Comparison of ENCODE assay signal across 18 cellular contexts in the genomic region with DNA sequence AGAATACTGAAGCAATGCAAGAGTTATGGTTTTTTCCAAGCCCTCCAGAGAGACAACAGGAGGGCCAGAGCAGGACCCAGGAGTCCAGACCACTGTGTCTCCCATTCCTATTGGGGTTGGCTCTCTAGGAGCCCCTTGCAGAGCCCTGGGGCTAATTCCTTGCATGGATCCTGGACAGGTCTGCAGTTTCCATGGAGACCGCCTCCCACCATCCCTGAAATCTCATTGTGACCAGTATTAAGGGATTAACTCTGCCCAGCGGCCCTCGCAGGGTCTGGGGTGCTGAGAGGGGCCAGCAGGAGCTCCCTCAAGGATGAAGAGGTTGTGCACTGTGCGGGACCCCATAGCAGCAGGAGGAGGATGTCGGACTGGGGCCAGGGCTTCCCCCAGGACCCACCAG. TPM values are rescaled to one million over a fixed set of nuclear protein-coding genes. Genes with fewer than 3 reads are reported as not detected.
DNase-seq lines count a peak whose midpoint lies in the region; ATAC-seq, FAIRE-seq and TF ChIP-seq lines count a peak whose summit lies in the region.
"Had no signal": no experiment of that assay in that cellular context is flagged by ENCODE, and none has a peak within 500 bp of the region (broad histone marks: within the 10 kb centered on the region; RNA-seq: fewer than 3 reads in every experiment).

No MANE protein-coding gene starts in this region.

- peaks cover 13 to 21% of the 10 kb centered on the region in 2 experiments for H3K4me1 ChIP-seq in K562 (replicated peaks in 1 of 2; ENCODE audit: control insufficient read depth in 2 of 2, insufficient read depth in 2 of 2, low read length in 2 of 2)
- H3K4me1 ChIP-seq in liver (ENCODE audit: control insufficient read depth in 4 of 4, insufficient read depth in 4 of 4, low read length in 3 of 4) = peaks cover 17 to 74% (median 61%) of the 10 kb centered on the region in 4 donors
- H3K4me1 ChIP-seq in osteoblast (ENCODE audit: insufficient read depth, low read length) = peaks cover 3% of the 10 kb centered on the region
- H3K4me1 ChIP-seq: BE2C had no signal

- intact Hi-C loops in K562 (cut with micrococcal nuclease) = no loop called here
- intact Hi-C loops in activated CD4-positive, alpha-beta memory T cell treated with anti-CD3 and anti-CD28 coated beads for 36 hours (cut with micrococcal nuclease) = no loop called here

- no peak for TF ChIP-seq POLR2A in K562 (conservative IDR thresholded peaks at IDR 0.05)

- TF ChIP-seq EP300 in K562 (IDR thresholded peaks at IDR 0.05; ENCODE audit: low read length) = no peak

- no TSS peak for BruUV-seq in K562 (replicated peaks; lab: Mats Ljungman, UMichigan)

- no peak overlapping the region for H3K4me2 ChIP-seq in K562 (ENCODE audit: insufficient read depth, low read length)
- no peak overlapping the region for H3K4me2 ChIP-seq in osteoblast (ENCODE audit: insufficient read depth, low read length)

- TF ChIP-seq RAD21 in K562 (CRISPR knock-in tag; conservative IDR thresholded peaks at IDR 0.05 in 1 of 2, IDR thresholded peaks at IDR 0.05 in 1 of 2) = no peak
- no peak for TF ChIP-seq RAD21 in liver (IDR thresholded peaks at IDR 0.05)

- peaks cover 2 to 20% of the 10 kb centered on the region in 2 experiments; a peak in 2 of 5 replicates for H3K27me3 ChIP-seq in K562 (ENCODE audit: control insufficient read depth in 2 of 2, insufficient read depth in 2 of 2, low read length in 2 of 2)
- H3K27me3 ChIP-seq in liver (ENCODE audit: control insufficient read depth in 4 of 4, insufficient read depth in 4 of 4, low read length in 3 of 4) = no peaks in the 10 kb centered on the region
- peaks cover 18% of the 10 kb centered on the region for H3K27me3 ChIP-seq in osteoblast (ENCODE audit: insufficient read depth, low read length)

- H3K27ac Mint-ChIP-seq in activated CD4-positive, alpha-beta memory T cell treated with anti-CD3 and anti-CD28 coated beads for 36 hours = no peak overlapping the region
- H3K27ac Mint-ChIP-seq: CD4-positive, CD25-positive, alpha-beta regulatory T cell had no signal

- H3K79me2 ChIP-seq in K562 (ENCODE audit: control insufficient read depth, insufficient read depth, low read length) = no peaks in the 10 kb centered on the region
- H3K79me2 ChIP-seq in osteoblast (ENCODE audit: insufficient read depth, low read length) = no peaks in the 10 kb centered on the region

- no peak for TF ChIP-seq CTCF in K562 (IDR thresholded peaks at IDR 0.05 in 2 of 3, conservative IDR thresholded peaks at IDR 0.05 in 1 of 3; ENCODE audit: insufficient read depth in 2 of 3, low read depth in 1 of 3, low read length in 3 of 3)
- no peak for TF ChIP-seq CTCF in liver (IDR thresholded peaks at IDR 0.05; ENCODE audit: low read depth, low read length, missing input control)
- no peak for TF ChIP-seq CTCF in osteoblast (IDR thresholded peaks at IDR 0.05; ENCODE audit: extremely low read depth, low read depth, low read length)

- H3K4me3 ChIP-seq in K562 (no peak overlapping the region), liver (ENCODE audit: low read depth in 1 of 3, low read length in 3 of 3) (no peak overlapping the region), osteoblast (ENCODE audit: insufficient read depth, low read length) (no peak overlapping the region)

- CTCF ChIA-PET in K562 (lab: Yijun Ruan, JAX; ENCODE audit: low intra/inter-chr PET ratio) = interaction anchor here (4.8 kb wide), 1 partner anchor 71 kb away, joined by 54 read pairs; no protein-coding TSS in a partner anchor
- CTCF ChIA-PET in activated CD4-positive, alpha-beta memory T cell treated with anti-CD3 and anti-CD28 coated beads for 36 hours (lab: Charles Lee) = interaction anchor here (2.9 kb wide), 1 partner anchor 219 kb away, joined by 48 read pairs; no protein-coding TSS in a partner anchor

- peak; percentile 19 for DNase-seq in D341Med (ENCODE audit: low spot score)
- no peak for DNase-seq in K562 (ENCODE audit: extremely low read depth in 1 of 4, low spot score in 3 of 4)
- peak; percentile 45 for DNase-seq in osteoblast (ENCODE audit: insufficient read length, low spot score, missing footprints)
- no peak for DNase-seq in RCC 7860 (ENCODE audit: low spot score)
- DNase-seq in activated CD4-positive, alpha-beta memory T cell treated with anti-CD3 and anti-CD28 coated beads for 36 hours = no peak
- DNase-seq in NCI-H2227 treated with DMSO at 0.1 percent for 48 hours (lab: John Stamatoyannopoulos, UW) = no peak
- DNase-seq: BE2C; C1 segment of cervical spinal cord; CD4-positive, CD25-positive, alpha-beta regulatory T cell; GDM1; GOT3; H9; KG1 had no signal

- H4K20me1 ChIP-seq in K562 (replicated peaks; ENCODE audit: control insufficient read depth, insufficient read depth, low read length) = no peaks in the 10 kb centered on the region; the same call in 1 of the 2 replicates
- no peaks in the 10 kb centered on the region for H4K20me1 ChIP-seq in osteoblast (ENCODE audit: insufficient read depth, low read length)

- POLR2A ChIA-PET in K562 (lab: Yijun Ruan, JAX) = interaction anchor here (1.6 kb wide), 1 partner anchor 8 kb away, joined by 5 read pairs; no protein-coding TSS in a partner anchor
- POLR2A ChIA-PET in activated CD4-positive, alpha-beta memory T cell treated with anti-CD3 and anti-CD28 coated beads for 36 hours (lab: Charles Lee) = no interaction called here

- H3K9me1 ChIP-seq in K562 (ENCODE audit: control insufficient read depth, insufficient read depth, low read length) = no peaks in the 10 kb centered on the region

- no peaks in the 10 kb centered on the region for H3K9me3 ChIP-seq in K562 (replicated peaks; ENCODE audit: control insufficient read depth, insufficient read depth, low read depth, low read length)
- H3K9me3 ChIP-seq in liver (ENCODE audit: control insufficient read depth in 4 of 4, low read length in 3 of 4) = no peaks in the 10 kb centered on the region
- H3K9me3 ChIP-seq in osteoblast (ENCODE audit: low read depth, low read length) = no peaks in the 10 kb centered on the region
- H3K9me3 ChIP-seq: BE2C had no signal

- H2AFZ ChIP-seq in K562 (ENCODE audit: low read depth, low read length) (no peak overlapping the region), osteoblast (ENCODE audit: low read length) (no peak overlapping the region)

- H3K9me3 Mint-ChIP-seq in activated CD4-positive, alpha-beta memory T cell treated with anti-CD3 and anti-CD28 coated beads for 36 hours = no peaks in the 10 kb centered on the region
- H3K9me3 Mint-ChIP-seq: CD4-positive, CD25-positive, alpha-beta regulatory T cell; H9; IgD-negative memory B cell had no signal

- no peak overlapping the region for H3K27ac ChIP-seq in K562 (ENCODE audit: extremely low read depth, low read depth, low read length)
- peak overlapping the region; percentile 67 to 71 for H3K27ac ChIP-seq in liver (ENCODE audit: low read depth in 1 of 2, low read length in 2 of 2)
- H3K27ac ChIP-seq in osteoblast (ENCODE audit: low read depth, low read length) = no peak overlapping the region

- H3K9ac ChIP-seq in K562 (ENCODE audit: insufficient read depth in 1 of 2, low read depth in 2 of 2, low read length in 2 of 2) (no peak overlapping the region), liver (ENCODE audit: low read depth in 1 of 2, low read length in 2 of 2) (peak overlapping the region in 1 of 2 donors; percentile 3)

- WGBS in K562 (ENCODE audit: insufficient coverage, low coverage, missing lambda C conversion rate) = 38% methylated on average over 5 of the region's 5 CpGs
- WGBS in liver = 88% methylated on average over 5 of the region's 5 CpGs

- in situ Hi-C loops in K562 (cut with MboI) = no loop called here

- H3K4me1 Mint-ChIP-seq in activated CD4-positive, alpha-beta memory T cell treated with anti-CD3 and anti-CD28 coated beads for 36 hours (ENCODE audit: low read depth) = peaks cover 2% of the 10 kb centered on the region

- FAIRE-seq in K562 (lab: Jason Lieb, UNC) (no peak), RCC 7860 (lab: Jason Lieb, UNC) (no peak)
- FAIRE-seq: GM12892, GM18507 had no signal

- H3K36me3 ChIP-seq in K562 (ENCODE audit: control insufficient read depth, insufficient read depth, low read length) (no peaks in the 10 kb centered on the region), liver (ENCODE audit: control insufficient read depth in 4 of 4, insufficient read depth in 3 of 4, low read depth in 1 of 4, low read length in 3 of 4) (peaks cover 0 to 7% (median 3%) of the 10 kb centered on the region in 4 donors), osteoblast (ENCODE audit: insufficient read depth, low read length) (no peaks in the 10 kb centered on the region)
- H3K36me3 ChIP-seq: BE2C had no signal

- ATAC-seq in K562 = no peak

- peaks cover 14% of the 10 kb centered on the region for H3K27me3 Mint-ChIP-seq in activated CD4-positive, alpha-beta memory T cell treated with anti-CD3 and anti-CD28 coated beads for 36 hours

- no peaks in the 10 kb centered on the region for H3K36me3 Mint-ChIP-seq in activated CD4-positive, alpha-beta memory T cell treated with anti-CD3 and anti-CD28 coated beads for 36 hours
- H3K36me3 Mint-ChIP-seq: CD4-positive, CD25-positive, alpha-beta regulatory T cell had no signal

- H3K4me3 Mint-ChIP-seq in activated CD4-positive, alpha-beta memory T cell treated with anti-CD3 and anti-CD28 coated beads for 36 hours = no peak overlapping the region
- H3K4me3 Mint-ChIP-seq: CD4-positive, CD25-positive, alpha-beta regulatory T cell; H9; IgD-negative memory B cell had no signal

RNA-seq across cellular contexts. Expression of a gene that starts 34.8 kb away (rescaled TPM):
- 0.09 TPM in 1 of 2 replicates, not detected in the other for total RNA-seq in K562 (2011; cell fraction: chromatin; rRNA removed; ENCODE audit: low replicate concordance)
- total RNA-seq in K562 (2011; cell fraction: nucleolus; rRNA removed) = under 0.01 TPM in 1 of 2 replicates, not detected in the other
- total RNA-seq in K562 (2011; cell fraction: nucleoplasm; rRNA removed) = not detected in 2 replicates
- total RNA-seq in K562 (2014; rRNA removed) (not detected in 2 replicates), K562 (2014; rRNA removed; fragmentation: Illumina TruSeq; extraction: Trizol) (not detected in 2 replicates), K562 (2015; rRNA removed; fragmentation: Illumina TruSeq; extraction: Trizol) (not detected in 2 replicates), K562 (2021) (0.11 and 0.16 TPM in 2 replicates), liver (100 to 1,000 TPM in 1 of 2 donors, 10 to 100 TPM in 1; 51.7 to 171 TPM), osteoblast (not detected in 2 replicates)
- polyA plus RNA-seq in K562 (2011; rRNA removed) (not detected in 2 replicates), K562 (2014; fragmentation: Illumina TruSeq; extraction: Trizol) (0.03 TPM in 1 of 2 replicates, not detected in the other), K562 (2014; fragmentation: Nextera tagmentation; extraction: Ambion mirVana) (under 1 TPM in 1 of 2 experiments, not detected in 1; 0.06 TPM), K562 (2014; rRNA removed) (0.27 TPM in 1 of 2 replicates, not detected in the other), liver (100 to 1,000 TPM in 1 of 2 donors, 10 to 100 TPM in 1; 52.3 to 120 TPM)
- polyA plus RNA-seq in K562 (2011; cell fraction: cytosol; rRNA removed) = not detected in 2 replicates
- not detected in 2 replicates for polyA plus RNA-seq in K562 (2011; cell fraction: nucleus; rRNA removed)
- polyA plus RNA-seq in K562 (2012) = 0.03 and 2.3 TPM in 2 replicates
- not detected in 2 replicates for polyA minus RNA-seq in K562 (2011; rRNA and poly(A)+ RNA removed)
- polyA minus RNA-seq in K562 (2011; cell fraction: cytosol; rRNA and poly(A)+ RNA removed) = 0.46 TPM in 1 of 2 replicates, not detected in the other
- not detected in 2 replicates for polyA minus RNA-seq in K562 (2011; cell fraction: nucleus; rRNA and poly(A)+ RNA removed)
- not detected for total RNA-seq in activated CD4-positive, alpha-beta memory T cell treated with anti-CD3 and anti-CD28 coated beads for 36 hours
- total RNA-seq: A172; CD4-positive, CD25-positive, alpha-beta regulatory T cell; H9 had no signal
- polyA plus RNA-seq: CD4-positive, CD25-positive, alpha-beta regulatory T cell; IgD-negative memory B cell had no signal

RNA-seq across cellular contexts. Expression of a gene that starts 53.4 kb away (rescaled TPM):
- total RNA-seq in K562 (2011; cell fraction: chromatin; rRNA removed; ENCODE audit: low replicate concordance) = not detected in 2 replicates
- not detected in 2 replicates for total RNA-seq in K562 (2011; cell fraction: nucleolus; rRNA removed)
- total RNA-seq in K562 (2011; cell fraction: nucleoplasm; rRNA removed) = not detected in 2 replicates
- total RNA-seq in K562 (2014; rRNA removed) (not detected in 2 replicates), K562 (2014; rRNA removed; fragmentation: Illumina TruSeq; extraction: Trizol) (not detected in 2 replicates), K562 (2015; rRNA removed; fragmentation: Illumina TruSeq; extraction: Trizol) (not detected in 2 replicates), K562 (2021) (not detected in 2 replicates), liver (not detected), osteoblast (not detected in 2 replicates)
- polyA plus RNA-seq in K562 (2011; rRNA removed) (not detected in 2 replicates), K562 (2014; fragmentation: Illumina TruSeq; extraction: Trizol) (not detected in 2 replicates), K562 (2014; fragmentation: Nextera tagmentation; extraction: Ambion mirVana) (not detected), K562 (2014; rRNA removed) (not detected in 2 replicates), liver (not detected)
- polyA plus RNA-seq in K562 (2011; cell fraction: cytosol; rRNA removed) = not detected in 2 replicates
- polyA plus RNA-seq in K562 (2011; cell fraction: nucleus; rRNA removed) = not detected in 2 replicates
- not detected in 2 replicates for polyA plus RNA-seq in K562 (2012)
- not detected in 2 replicates for polyA minus RNA-seq in K562 (2011; rRNA and poly(A)+ RNA removed)
- not detected in 2 replicates for polyA minus RNA-seq in K562 (2011; cell fraction: cytosol; rRNA and poly(A)+ RNA removed)
- polyA minus RNA-seq in K562 (2011; cell fraction: nucleus; rRNA and poly(A)+ RNA removed) = not detected in 2 replicates
- not detected for total RNA-seq in activated CD4-positive, alpha-beta memory T cell treated with anti-CD3 and anti-CD28 coated beads for 36 hours
- total RNA-seq: A172; CD4-positive, CD25-positive, alpha-beta regulatory T cell; H9 had no signal
- polyA plus RNA-seq: CD4-positive, CD25-positive, alpha-beta regulatory T cell; IgD-negative memory B cell had no signal

Comparison
In these comparisons a context has a peak if more than half of its experiments do, and no peak if none do; other contexts are left out.
1. DNase-seq: peak in D341Med (single experiment) and osteoblast (single experiment); none in K562 (0 of 4), RCC 7860 (single experiment), activated CD4-positive, alpha-beta memory T cell treated with anti-CD3 and anti-CD28 coated beads for 36 hours (single experiment) and NCI-H2227 treated with DMSO at 0.1 percent for 48 hours (single experiment).
2. H3K27ac ChIP-seq: peak in liver (2 of 2); none in K562 (single experiment) and osteoblast (single experiment).
3. RNA of a gene that starts 34.8 kb away (total RNA-seq): 51.7 to 171 TPM in liver; not detected in activated CD4-positive, alpha-beta memory T cell treated with anti-CD3 and anti-CD28 coated beads for 36 hours, under 0.01 to 0.16 TPM in K562 and not detected in osteoblast; every median in the first group is over 10 times any median in the second.